8 cellular contexts compared by ENCODE assay signal in genomic region chr3:23762214-23763039, GRCh38. TPM values are rescaled to one million over a fixed set of nuclear protein-coding genes. Genes with fewer than 3 reads are reported as not detected.
DNase-seq lines count a peak whose midpoint lies in the region; ATAC-seq and TF ChIP-seq lines count a peak whose summit lies in the region.

No MANE protein-coding gene starts in this region.

- intact Hi-C loops in PC-9 (cut with micrococcal nuclease; ENCODE audit: unreplicated experiment): loop anchor here (5.0 kb wide), 1 partner anchor 50 kb away; no protein-coding TSS in a partner anchor

- no peak overlapping the region for H3K27ac ChIP-seq in CD4-positive, CD25-positive, alpha-beta regulatory T cell (ENCODE audit: insufficient read depth, low read length, poor library complexity, severe bottlenecking)
- H3K27ac ChIP-seq in PC-9: no peak overlapping the region

- peak overlapping the region; percentile 11 for H3K4me3 ChIP-seq in CD4-positive, CD25-positive, alpha-beta regulatory T cell (ENCODE audit: low read depth, low read length)
- peak overlapping the region; percentile 34 for H3K4me3 ChIP-seq in fibroblast of the aortic adventitia (ENCODE audit: low read depth, low read length)
- H3K4me3 ChIP-seq in PC-9: no peak overlapping the region

- peak overlapping the region in 1 of 3 donors; percentile 79 for H3K27ac Mint-ChIP-seq in CD4-positive, CD25-positive, alpha-beta regulatory T cell

- ATAC-seq in CD4-positive, CD25-positive, alpha-beta regulatory T cell (ENCODE audit: low read depth in 2 of 2): no peak
- ATAC-seq in GM19452 (IDR thresholded peaks at IDR 0.05; ENCODE audit: unreplicated experiment) (peak; percentile 86), HG03432 (IDR thresholded peaks at IDR 0.05; ENCODE audit: unreplicated experiment) (peak; percentile 86)

- no peaks in the 10 kb centered on the region for H3K27me3 Mint-ChIP-seq in CD4-positive, CD25-positive, alpha-beta regulatory T cell

- no peaks in the 10 kb centered on the region for H3K9me2 ChIP-seq in PC-9 (ENCODE audit: insufficient read depth)

- no peaks in the 10 kb centered on the region for H3K9me3 ChIP-seq in CD4-positive, CD25-positive, alpha-beta regulatory T cell (ENCODE audit: control insufficient read depth in 2 of 2, low read length in 2 of 2)
- no peaks in the 10 kb centered on the region for H3K9me3 ChIP-seq in PC-9 (ENCODE audit: insufficient read depth, low read depth)

- H3K9me3 Mint-ChIP-seq in CD4-positive, CD25-positive, alpha-beta regulatory T cell: no peaks in the 10 kb centered on the region

- no peak overlapping the region for H2AFZ ChIP-seq in PC-9

- peak overlapping the region in 2 of 4 donors; percentile 22 to 38 for H3K4me3 Mint-ChIP-seq in CD4-positive, CD25-positive, alpha-beta regulatory T cell

- no peaks in the 10 kb centered on the region for H3K27me3 ChIP-seq in CD4-positive, CD25-positive, alpha-beta regulatory T cell (ENCODE audit: control insufficient read depth, insufficient read depth, low read length)
- no peaks in the 10 kb centered on the region for H3K27me3 ChIP-seq in PC-9 (ENCODE audit: insufficient read depth, low read depth)

- POLR2A ChIA-PET in PC-9 (lab: Charles Lee; ENCODE audit: unreplicated experiment): no interaction called here

- TF ChIP-seq CTCF in fibroblast of the aortic adventitia (IDR thresholded peaks at IDR 0.05; ENCODE audit: insufficient read depth, low read length) (no peak), PC-9 (conservative IDR thresholded peaks at IDR 0.05) (no peak)

- H3K36me3 ChIP-seq in CD4-positive, CD25-positive, alpha-beta regulatory T cell (ENCODE audit: control insufficient read depth, insufficient read depth, low read length): no peaks in the 10 kb centered on the region
- no peaks in the 10 kb centered on the region for H3K36me3 ChIP-seq in PC-9 (ENCODE audit: low read depth)

- no peak overlapping the region for H3K4me2 ChIP-seq in PC-9

- no peaks in the 10 kb centered on the region for H3F3A ChIP-seq in PC-9 (ENCODE audit: insufficient read depth, low read depth)

- no TSS peak for BruUV-seq in PC-9 (replicated peaks; lab: Mats Ljungman, UMichigan)

- H3K4me1 Mint-ChIP-seq in CD4-positive, CD25-positive, alpha-beta regulatory T cell: peaks cover 0 to 12% (median 8%) of the 10 kb centered on the region in 4 donors

- CTCF ChIA-PET in PC-9 (lab: Charles Lee): interaction anchor here (0.6 to 0.7 kb wide), 2 partner anchors 9 to 113 kb away, joined by 3 to 4 read pairs; no protein-coding TSS in a partner anchor

- no peaks in the 10 kb centered on the region for H3K4me1 ChIP-seq in CD4-positive, CD25-positive, alpha-beta regulatory T cell (ENCODE audit: control insufficient read depth, insufficient read depth, low read length, poor library complexity, severe bottlenecking)
- no peaks in the 10 kb centered on the region for H3K4me1 ChIP-seq in PC-9 (replicated peaks; ENCODE audit: insufficient read depth)

- H4K20me1 ChIP-seq in PC-9 (ENCODE audit: insufficient read depth): no peaks in the 10 kb centered on the region

- H3K36me3 Mint-ChIP-seq in CD4-positive, CD25-positive, alpha-beta regulatory T cell: no peaks in the 10 kb centered on the region

- H3K79me2 ChIP-seq in PC-9 (ENCODE audit: low read depth): no peaks in the 10 kb centered on the region

- no peak for DNase-seq in CD4-positive, CD25-positive, alpha-beta regulatory T cell
- DNase-seq in fibroblast of the aortic adventitia (ENCODE audit: low read depth) (no peak), HuH-7.5 (ENCODE audit: low spot score) (no peak), PC-9 (no peak), cerebellar cortex (ENCODE audit: low spot score) (no peak), SIG-M5 treated with dmso at 0.1 percent for 504 hours (lab: John Stamatoyannopoulos, UW; ENCODE audit: unreplicated experiment) (no peak)

RNA-seq across cellular contexts. Expression of gene UBE2E1, which starts 43.3 kb away (rescaled TPM):
- 65.3 TPM for total RNA-seq in CD4-positive, CD25-positive, alpha-beta regulatory T cell
- 10 to 100 TPM in 2 of 4 donors, 1 to 10 TPM in 2; 6.2 to 21.2 (median 10.6) TPM for polyA plus RNA-seq in CD4-positive, CD25-positive, alpha-beta regulatory T cell
- total RNA-seq in fibroblast of the aortic adventitia (ENCODE audit: low replicate concordance) (34.6 and 108 TPM in 2 replicates), PC-9 (2021) (65.6 and 102 TPM in 2 replicates)

Comparison
In these comparisons a context has a peak if more than half of its experiments do, and no peak if none do; other contexts are left out.
1. ATAC-seq: peak in GM19452 (single experiment) and HG03432 (single experiment); none in CD4-positive, CD25-positive, alpha-beta regulatory T cell (0 of 2).